8 cellular contexts compared by ENCODE assay signal in the genomic region with DNA sequence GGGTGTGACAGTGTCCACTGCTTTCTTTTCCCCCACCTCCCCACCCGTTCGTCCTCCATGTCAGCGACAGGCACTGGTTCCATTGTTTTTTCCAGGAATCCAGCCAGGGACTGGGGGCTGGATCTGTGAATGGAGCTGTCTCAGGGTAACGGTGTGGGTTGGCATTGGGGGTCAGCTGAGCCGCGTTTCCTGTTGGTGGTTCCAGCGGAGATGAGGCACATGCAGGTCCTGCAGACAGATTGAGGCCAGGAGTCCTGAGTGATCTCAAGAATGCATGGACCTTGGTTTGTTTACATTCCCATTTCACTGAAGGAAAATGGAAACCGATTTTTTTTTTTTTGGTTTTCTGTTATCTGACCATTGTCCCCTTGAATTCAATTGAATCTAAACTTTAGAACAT.
"Had no signal": no experiment of that assay in that cellular context is flagged by ENCODE, and none has a peak within 500 bp of the region (broad histone marks: within the 10 kb centered on the region; RNA-seq: fewer than 3 reads in every experiment).

No MANE protein-coding gene starts in this region.

- FAIRE-seq: H1, H54, HTR-8/SVneo, K562 had no signal

- DNase-seq: H9, HCEC 1CT, KG1 had no signal

- ATAC-seq: GM23338, K562 had no signal

- H3K4me3 ChIP-seq: GM23338, K562 had no signal

- H3K4me2 ChIP-seq: GM23338 had no signal
